In genomic region chr9:137199411-137200121, GRCh38 we compare ENCODE assay signal across 9 cellular contexts. TPM values are rescaled to one million over a fixed set of nuclear protein-coding genes. Genes with fewer than 3 reads are reported as not detected.
A peak's percentile ranks its signal among the peaks of the same experiment; 100 is the strongest.
DNase-seq lines count a peak whose midpoint lies in the region; ATAC-seq and TF ChIP-seq lines count a peak whose summit lies in the region.
"Had no signal": no experiment of that assay in that cellular context is flagged by ENCODE, and none has a peak within 500 bp of the region (broad histone marks: within the 10 kb centered on the region; RNA-seq: fewer than 3 reads in every experiment).

No MANE protein-coding gene starts in this region.

- peaks cover 6% of the 10 kb centered on the region; the same call in 1 of the 2 replicates for H3K79me2 ChIP-seq in H9 (ENCODE audit: insufficient read depth, low read length)

- DNase-seq in H9 (no peak), WTC11 (ENCODE audit: low spot score) (peak; percentile 45), right cardiac atrium (peak in 1 of 3 donors; percentile 79), DMS 273 (lab: John Stamatoyannopoulos, UW; ENCODE audit: unreplicated experiment) (no peak)
- no peak for DNase-seq in stimulated activated CD4-positive, alpha-beta T cell treated with anti-CD3 and anti-CD28 coated beads, Interleukin-2, amount 100 ng/mL, for 24 hours
- no peak for DNase-seq in activated effector memory CD4-positive, alpha-beta T cell treated with Interleukin-2 at 50 U/mL for 16 hours
- DNase-seq: cortex of kidney had no signal

- H4K8ac ChIP-seq in H9 (replicated peaks; ENCODE audit: insufficient read length, low read depth, low read length) = no peak overlapping the region

- no peak overlapping the region for H2BK12ac ChIP-seq in H9 (ENCODE audit: insufficient read length, low read depth, low read length)

- TF ChIP-seq CTCF in H9 (conservative IDR thresholded peaks at IDR 0.05) (no peak), WTC11 (IDR thresholded peaks at IDR 0.05) (no peak)

- no peak overlapping the region for H3T11ph ChIP-seq in H9 (ENCODE audit: low read length)

- H3K27ac ChIP-seq in H9 (ENCODE audit: insufficient read length, low read depth, low read length) = no peak overlapping the region
- H3K27ac ChIP-seq in right cardiac atrium (ENCODE audit: low read length) = no peak overlapping the region
- peak overlapping the region in 7 of 21 experiments; percentile 7 to 65 (median 39) for H3K27ac ChIP-seq in skin epidermis

- peaks cover 18 to 35% of the 10 kb centered on the region in 2 experiments for H3K4me1 Mint-ChIP-seq in H9
- peaks cover 36% of the 10 kb centered on the region for H3K4me1 Mint-ChIP-seq in WTC11

- CTCF ChIA-PET in WTC11 (lab: Charles Lee) = interaction anchor here (0.7 to 2.5 kb wide), 10 partner anchors 9 to 153 kb away, joined by 3 to 14 read pairs (median 4); partner anchors contain the start of genes LRRC26, NPDC1, RNF224 and SSNA1

- H4K5ac ChIP-seq in H9 (ENCODE audit: insufficient read length, low read depth, low read length) = no peak overlapping the region

- H3K4me3 ChIP-seq in right cardiac atrium (ENCODE audit: low read length) (peak overlapping the region; percentile 78), skin epidermis (peak overlapping the region; percentile 9 to 71 (median 27))

- no peak overlapping the region for H2BK20ac ChIP-seq in H9 (ENCODE audit: low read depth, low read length, poor library complexity, severe bottlenecking)

- no peaks in the 10 kb centered on the region for H3K9me3 ChIP-seq in H9 (ENCODE audit: control insufficient read depth, low read depth, low read length)
- no peaks in the 10 kb centered on the region for H3K9me3 ChIP-seq in right cardiac atrium (ENCODE audit: control insufficient read depth, low read length)

- H3K36me3 Mint-ChIP-seq in H9 (ENCODE audit: insufficient read depth in 1 of 3, low read depth in 3 of 3) = peaks cover 0 to 6% (median 0%) of the 10 kb centered on the region in 3 experiments; a peak in 3 of 7 replicates
- H3K36me3 Mint-ChIP-seq in WTC11 = no peaks in the 10 kb centered on the region

- no peaks in the 10 kb centered on the region for H3K27me3 ChIP-seq in H9 (ENCODE audit: insufficient read depth, low read length)
- no peaks in the 10 kb centered on the region for H3K27me3 ChIP-seq in right cardiac atrium (ENCODE audit: control insufficient read depth, insufficient read depth)

- H3K14ac ChIP-seq in H9 (ENCODE audit: insufficient read depth, low read length) = no peak overlapping the region

- no peak overlapping the region for H2AK5ac ChIP-seq in H9 (ENCODE audit: insufficient read length, low read length)

- POLR2A ChIA-PET in WTC11 (lab: Charles Lee) = interaction anchor here (1.2 kb wide), 1 partner anchor 23 kb away, joined by 4 read pairs; the partner anchor contains the start of gene RNF208

- H2BK5ac ChIP-seq in H9 (ENCODE audit: insufficient read length, low read length) = no peak overlapping the region

- H3K9ac ChIP-seq in H9 (ENCODE audit: extremely low read depth, insufficient read length, low read length) = no peak overlapping the region

- H2BK120ac ChIP-seq in H9 (ENCODE audit: low read depth, low read length, poor library complexity, severe bottlenecking) = no peak overlapping the region

- intact Hi-C loops in right cardiac atrium (cut with DNase I) = no loop called here

- no peak overlapping the region for H3K18ac ChIP-seq in H9 (ENCODE audit: insufficient read length, low read depth, low read length)

- H3K23me2 ChIP-seq in H9 (ENCODE audit: insufficient read length, low read depth, low read length, poor library complexity, severe bottlenecking) = peaks cover 2% of the 10 kb centered on the region

- peak overlapping the region; percentile 24 for H3K4me2 ChIP-seq in H9 (ENCODE audit: insufficient read depth, insufficient read length, low read length)

- no peak overlapping the region for H3K56ac ChIP-seq in H9 (ENCODE audit: insufficient read length, low read depth, low read length)

- no peak overlapping the region for H3K4ac ChIP-seq in H9 (ENCODE audit: low read depth, low read length)

- ATAC-seq in WTC11 = no peak
- no peak for ATAC-seq in right cardiac atrium
- ATAC-seq in HG03442 (IDR thresholded peaks at IDR 0.05; ENCODE audit: unreplicated experiment) = no peak

- no peak overlapping the region for H3K23ac ChIP-seq in H9 (ENCODE audit: insufficient read length, low read depth, low read length)

- no peaks in the 10 kb centered on the region for H4K20me1 ChIP-seq in H9 (ENCODE audit: control insufficient read depth, insufficient read depth, insufficient read length)

- H3K27me3 Mint-ChIP-seq in H9 (ENCODE audit: low read depth) (peaks cover 2% of the 10 kb centered on the region; the same call in 1 of the 2 replicates), WTC11 (ENCODE audit: low read depth) (no peaks in the 10 kb centered on the region)

- no peaks in the 10 kb centered on the region for H3K9me3 Mint-ChIP-seq in H9
- H3K9me3 Mint-ChIP-seq in WTC11 = no peaks in the 10 kb centered on the region

- H3K79me1 ChIP-seq in H9 (ENCODE audit: insufficient read depth, low read depth, low read length, poor library complexity, severe bottlenecking) = peaks cover 11% of the 10 kb centered on the region

- no peak overlapping the region for H3K27ac Mint-ChIP-seq in H9
- 0 out of 2 replicates have a peak overlapping the region, but pooled peaks have one; percentile 49 for H3K27ac Mint-ChIP-seq in WTC11

- H2BK15ac ChIP-seq in H9 (ENCODE audit: low read depth, low read length) = no peak overlapping the region

- no peak overlapping the region for H4K91ac ChIP-seq in H9 (ENCODE audit: insufficient read length, low read depth, low read length)

- no peak overlapping the region for H2AFZ ChIP-seq in H9 (ENCODE audit: low read length)

- H3K4me1 ChIP-seq in H9 (ENCODE audit: insufficient read depth, low read length) (no peaks in the 10 kb centered on the region; the same call in 1 of the 2 replicates), right cardiac atrium (ENCODE audit: control insufficient read depth, insufficient read depth, low read length) (peaks cover 5% of the 10 kb centered on the region)

- WGBS in H9 (ENCODE audit: extremely low coverage, insufficient read length, low lambda C conversion rate) = no CpG with 5 or more reads among the region's 51 CpGs
- WGBS in right cardiac atrium = 8% methylated on average over 51 of the region's 51 CpGs

- H3K4me3 Mint-ChIP-seq in H9 = peak overlapping the region; percentile 78 to 88
- peak overlapping the region; percentile 84 for H3K4me3 Mint-ChIP-seq in WTC11

TF ChIP-seq in WTC11, 78 proteins besides CTCF, POLR2A, EP300 and RAD21:
- no peak for TF ChIP-seq OVOL2 (CRISPR knock-in tag; IDR thresholded peaks at IDR 0.05; ENCODE audit: borderline replicate concordance)
- TF ChIP-seq ATF3 (CRISPR knock-in tag; conservative IDR thresholded peaks at IDR 0.05) = no peak
- no peak for TF ChIP-seq ZNF532 (CRISPR knock-in tag; IDR thresholded peaks at IDR 0.05; ENCODE audit: borderline replicate concordance)
- TF ChIP-seq ZNF263 (CRISPR knock-in tag; IDR thresholded peaks at IDR 0.05; ENCODE audit: low read depth) = peak; percentile 42; the same call in 1 of the 2 replicates

RNA-seq across cellular contexts. Expression of gene TPRN, which starts 1.0 kb away (rescaled TPM):
- total RNA-seq in H9 (2021) = 30.7 and 32.0 TPM in 2 replicates
- total RNA-seq in WTC11 (2021) = 33.4 to 43.1 TPM (median 38.1 TPM) in 3 replicates
- 10 to 100 TPM in 1 of 4 donors, 1 to 10 TPM in 3; 5.4 to 13.9 (median 8.9) TPM for total RNA-seq in right cardiac atrium
- polyA plus RNA-seq in right cardiac atrium = 4.8 TPM

RNA-seq across cellular contexts. Expression of gene TMEM203, which starts 5.9 kb away (rescaled TPM):
- 34.1 and 35.5 TPM in 2 replicates for total RNA-seq in H9 (2021)
- 46.7 to 50.6 TPM (median 47.4 TPM) in 3 replicates for total RNA-seq in WTC11 (2021)
- 10 to 100 TPM; 28.9 to 41.3 (median 39.9) TPM for total RNA-seq in right cardiac atrium
- polyA plus RNA-seq in right cardiac atrium = 47.5 TPM

RNA-seq across cellular contexts. Expression of gene NDOR1, which starts 5.9 kb away (rescaled TPM):
- total RNA-seq in H9 (2021) = 44.1 and 45.3 TPM in 2 replicates
- total RNA-seq in WTC11 (2021) = 40.3 to 49.0 TPM (median 43.2 TPM) in 3 replicates
- 1 to 10 TPM; 5.1 to 7.9 (median 5.9) TPM for total RNA-seq in right cardiac atrium
- 5.2 TPM for polyA plus RNA-seq in right cardiac atrium

RNA-seq across cellular contexts. Expression of gene SSNA1, which starts 11.1 kb away (rescaled TPM):
- total RNA-seq in H9 (2021) (69.2 and 69.4 TPM in 2 replicates), WTC11 (2021) (102 to 105 TPM (median 103 TPM) in 3 replicates), right cardiac atrium (10 to 100 TPM; 43.2 to 57.8 (median 48.3) TPM)
- polyA plus RNA-seq in right cardiac atrium = 86.4 TPM

RNA-seq across cellular contexts. Expression of gene ANAPC2, which starts 11.2 kb away (rescaled TPM):
- 54.8 and 54.9 TPM in 2 replicates for total RNA-seq in H9 (2021)
- 61.0 to 80.9 TPM (median 61.2 TPM) in 3 replicates for total RNA-seq in WTC11 (2021)
- total RNA-seq in right cardiac atrium = 10 to 100 TPM; 31.9 to 45.7 (median 37.4) TPM
- polyA plus RNA-seq in right cardiac atrium = 26.6 TPM
